In genomic region chr5:146607663-146608315, GRCh38 we compare ENCODE assay signal across 22 cellular contexts.
DNase-seq lines count a peak whose midpoint lies in the region; ATAC-seq, FAIRE-seq and TF ChIP-seq lines count a peak whose summit lies in the region.
"Had no signal": no experiment of that assay in that cellular context is flagged by ENCODE, and none has a peak within 500 bp of the region (broad histone marks: within the 10 kb centered on the region; RNA-seq: fewer than 3 reads in every experiment).

No MANE protein-coding gene starts in this region.

- TF ChIP-seq EP300 in K562 (IDR thresholded peaks at IDR 0.05; ENCODE audit: low read length), result no peak
- TF ChIP-seq EP300 in neural cell (conservative IDR thresholded peaks at IDR 0.05; ENCODE audit: poor library complexity, severe bottlenecking), result no peak

- H2AFZ ChIP-seq in PC-3 (ENCODE audit: low read length), result no peak overlapping the region
- H2AFZ ChIP-seq in K562 (ENCODE audit: low read depth, low read length), result no peak overlapping the region
- H2AFZ ChIP-seq in neural cell (ENCODE audit: low read depth, low read length), result no peak overlapping the region

- H3K4me3 ChIP-seq in PC-3 (ENCODE audit: low read length) (no peak overlapping the region), K562 (no peak overlapping the region), neural cell (ENCODE audit: low read length) (no peak overlapping the region)
- H3K4me3 ChIP-seq: Peyer's patch had no signal

- H3F3A ChIP-seq in PC-3 (ENCODE audit: low read length, unreplicated experiment) (no peaks in the 10 kb centered on the region), neural cell (ENCODE audit: insufficient read depth, low read length, poor library complexity, severe bottlenecking) (no peaks in the 10 kb centered on the region)

- TF ChIP-seq CTCF in PC-3 (conservative IDR thresholded peaks at IDR 0.05; ENCODE audit: low read depth, low read length) (no peak), K562 (IDR thresholded peaks at IDR 0.05 in 2 of 3, conservative IDR thresholded peaks at IDR 0.05 in 1 of 3; ENCODE audit: insufficient read depth in 2 of 3, low read depth in 1 of 3, low read length in 3 of 3) (no peak), neural cell (IDR thresholded peaks at IDR 0.05; ENCODE audit: poor library complexity, severe bottlenecking) (no peak)

- no peak for TF ChIP-seq POLR2A in K562 (conservative IDR thresholded peaks at IDR 0.05)

- ATAC-seq in PC-3, result no peak
- ATAC-seq in K562, result no peak
- ATAC-seq in activated naive CD4-positive, alpha-beta T cell treated with anti-CD3 and anti-CD28 coated beads, Interleukin-2, amount 50 U/mL, for 72 hours, result no peak
- ATAC-seq in left lobe of liver, result no peak

- BruUV-seq in PC-3 (replicated peaks; lab: Mats Ljungman, UMichigan), result no TSS peak
- BruUV-seq in K562 (replicated peaks; lab: Mats Ljungman, UMichigan), result no TSS peak

- no peaks in the 10 kb centered on the region for H3K9me1 ChIP-seq in K562 (ENCODE audit: control insufficient read depth, insufficient read depth, low read length)

- no peak overlapping the region for H3K27ac ChIP-seq in PC-3 (ENCODE audit: low read length)
- H3K27ac ChIP-seq in K562 (ENCODE audit: extremely low read depth, low read depth, low read length), result no peak overlapping the region
- peak overlapping the region; percentile 62 for H3K27ac ChIP-seq in neural cell (ENCODE audit: low read length)
- H3K27ac ChIP-seq: Peyer's patch had no signal

- POLR2A ChIA-PET in PC-3 (lab: Charles Lee; ENCODE audit: unreplicated experiment), result no interaction called here
- POLR2A ChIA-PET in K562 (lab: Yijun Ruan, JAX), result no interaction called here

- peaks cover 60% of the 10 kb centered on the region for H3K27me3 ChIP-seq in PC-3 (ENCODE audit: low read length)
- H3K27me3 ChIP-seq in K562 (ENCODE audit: control insufficient read depth in 2 of 2, insufficient read depth in 2 of 2, low read length in 2 of 2), result no peaks in the 10 kb centered on the region
- H3K27me3 ChIP-seq in neural cell (ENCODE audit: insufficient read depth, low read depth, low read length), result no peaks in the 10 kb centered on the region
- H3K27me3 ChIP-seq: Peyer's patch had no signal

- H3K9ac ChIP-seq in PC-3 (ENCODE audit: low read length) (no peak overlapping the region), K562 (ENCODE audit: insufficient read depth in 1 of 2, low read depth in 2 of 2, low read length in 2 of 2) (no peak overlapping the region), neural cell (ENCODE audit: low read length) (no peak overlapping the region)

- H3K4me2 ChIP-seq in PC-3 (ENCODE audit: low read length) (no peak overlapping the region), K562 (ENCODE audit: insufficient read depth, low read length) (no peak overlapping the region), neural cell (ENCODE audit: low read length) (no peak overlapping the region)

- in situ Hi-C loops in K562 (cut with MboI), result loop anchor here (5.0 kb wide), 1 partner anchor 1035 kb away; no protein-coding TSS in a partner anchor
- in situ Hi-C loops in ACHN (cut with HindIII; ENCODE audit: low pct_ligation_motif_present, low pct_unique_long_range_greater_than_20kb, low sequenced_read_pairs), result no loop called here

- H3K36me3 Mint-ChIP-seq in activated naive CD4-positive, alpha-beta T cell treated with anti-CD3 and anti-CD28 coated beads, Interleukin-2, amount 50 U/mL, for 72 hours, result peaks cover 0 to 4% of the 10 kb centered on the region in 2 donors
- H3K36me3 Mint-ChIP-seq: IgD-negative memory B cell had no signal

- no peak overlapping the region for H3K27ac Mint-ChIP-seq in activated naive CD4-positive, alpha-beta T cell treated with anti-CD3 and anti-CD28 coated beads, Interleukin-2, amount 50 U/mL, for 72 hours
- H3K27ac Mint-ChIP-seq: CD4-positive, CD25-positive, alpha-beta regulatory T cell; IgD-negative memory B cell had no signal

- H3K4me1 ChIP-seq in PC-3 (ENCODE audit: insufficient read depth, low read length) (no peaks in the 10 kb centered on the region), K562 (replicated peaks in 1 of 2; ENCODE audit: control insufficient read depth in 2 of 2, insufficient read depth in 2 of 2, low read length in 2 of 2) (no peaks in the 10 kb centered on the region)
- H3K4me1 ChIP-seq: Peyer's patch had no signal

- H3K9me2 ChIP-seq in PC-3 (replicated peaks; ENCODE audit: low read length), result no peaks in the 10 kb centered on the region
- H3K9me2 ChIP-seq in neural cell (ENCODE audit: insufficient read depth, low read length), result no peaks in the 10 kb centered on the region

- TF ChIP-seq RAD21 in K562 (CRISPR knock-in tag; conservative IDR thresholded peaks at IDR 0.05 in 1 of 2, IDR thresholded peaks at IDR 0.05 in 1 of 2) (no peak), neural cell (conservative IDR thresholded peaks at IDR 0.05) (no peak)

- H3K9me3 Mint-ChIP-seq in activated naive CD4-positive, alpha-beta T cell treated with anti-CD3 and anti-CD28 coated beads, Interleukin-2, amount 50 U/mL, for 72 hours, result peaks cover 0 to 4% of the 10 kb centered on the region in 2 donors

- no peak for FAIRE-seq in K562 (lab: Jason Lieb, UNC)
- FAIRE-seq: G401.6, GM12892, GM18507, H1 had no signal

- H3K9me3 ChIP-seq in PC-3 (ENCODE audit: low read length), result no peaks in the 10 kb centered on the region
- no peaks in the 10 kb centered on the region for H3K9me3 ChIP-seq in K562 (replicated peaks; ENCODE audit: control insufficient read depth, insufficient read depth, low read depth, low read length)
- no peaks in the 10 kb centered on the region for H3K9me3 ChIP-seq in neural cell (ENCODE audit: low read length)
- H3K9me3 ChIP-seq: Peyer's patch had no signal

- CTCF ChIA-PET in PC-3 (lab: Charles Lee), result no interaction called here
- CTCF ChIA-PET in K562 (lab: Yijun Ruan, JAX; ENCODE audit: low intra/inter-chr PET ratio), result no interaction called here

- H3K79me2 ChIP-seq in PC-3 (ENCODE audit: low read length) (no peaks in the 10 kb centered on the region), K562 (ENCODE audit: control insufficient read depth, insufficient read depth, low read length) (no peaks in the 10 kb centered on the region), neural cell (replicated peaks; ENCODE audit: insufficient read depth, low read length) (no peaks in the 10 kb centered on the region)

- DNase-seq in EL (peak; percentile 20), PC-3 (peak; percentile 22), K562 (ENCODE audit: extremely low read depth in 1 of 4, low spot score in 3 of 4) (no peak), left lobe of liver (ENCODE audit: low spot score) (no peak), ACHN (no peak), NCI-H345 treated with DMSO at 0.1 percent for 48 hours (lab: John Stamatoyannopoulos, UW; ENCODE audit: unreplicated experiment) (no peak)
- DNase-seq in activated naive CD4-positive, alpha-beta T cell treated with anti-CD3 and anti-CD28 coated beads, Interleukin-2, amount 50 U/mL, for 72 hours (ENCODE audit: low spot score in 2 of 2), result no peak
- DNase-seq: CD4-positive, CD25-positive, alpha-beta regulatory T cell; DND-41; Karpas-422; MM.1S; NCI-H1048; NCI-H1417 treated with DMSO at 0.1 percent for 48 hours; NCI-H1930; NCI-H82; Peyer's patch had no signal

- H4K20me1 ChIP-seq in PC-3 (ENCODE audit: low read length), result no peaks in the 10 kb centered on the region
- no peaks in the 10 kb centered on the region; the same call in 1 of the 2 replicates for H4K20me1 ChIP-seq in K562 (replicated peaks; ENCODE audit: control insufficient read depth, insufficient read depth, low read length)
- H4K20me1 ChIP-seq in neural cell (ENCODE audit: insufficient read depth), result no peaks in the 10 kb centered on the region

- no peaks in the 10 kb centered on the region for H3K36me3 ChIP-seq in PC-3 (ENCODE audit: low read depth, low read length)
- H3K36me3 ChIP-seq in K562 (ENCODE audit: control insufficient read depth, insufficient read depth, low read length), result no peaks in the 10 kb centered on the region
- H3K36me3 ChIP-seq in neural cell (ENCODE audit: insufficient read depth, low read length), result no peaks in the 10 kb centered on the region
- H3K36me3 ChIP-seq: Peyer's patch had no signal

- intact Hi-C loops in PC-3 (cut with micrococcal nuclease) (no loop called here), K562 (cut with micrococcal nuclease) (no loop called here)

TF ChIP-seq in K562, 482 proteins besides CTCF, POLR2A, EP300 and RAD21 (continues in another document):
- no peak for TF ChIP-seq TAF1 (IDR thresholded peaks at IDR 0.05; ENCODE audit: control insufficient read depth, extremely low read depth, insufficient read depth, low read length, severe bottlenecking)
- no peak for TF ChIP-seq BMI1 (IDR thresholded peaks at IDR 0.05; ENCODE audit: low read length)
- no peak for TF ChIP-seq ASH1L (IDR thresholded peaks at IDR 0.05; ENCODE audit: borderline replicate concordance, low read depth, partially characterized antibody)
- peak; percentile 49 for TF ChIP-seq NFIC (IDR thresholded peaks at IDR 0.05)

TF ChIP-seq in neural cell, 6 proteins besides CTCF, POLR2A, EP300 and RAD21 (continues in another document):
- no peak for TF ChIP-seq POLR2AphosphoS5 (IDR thresholded peaks at IDR 0.05)
- TF ChIP-seq, protein P1, sequence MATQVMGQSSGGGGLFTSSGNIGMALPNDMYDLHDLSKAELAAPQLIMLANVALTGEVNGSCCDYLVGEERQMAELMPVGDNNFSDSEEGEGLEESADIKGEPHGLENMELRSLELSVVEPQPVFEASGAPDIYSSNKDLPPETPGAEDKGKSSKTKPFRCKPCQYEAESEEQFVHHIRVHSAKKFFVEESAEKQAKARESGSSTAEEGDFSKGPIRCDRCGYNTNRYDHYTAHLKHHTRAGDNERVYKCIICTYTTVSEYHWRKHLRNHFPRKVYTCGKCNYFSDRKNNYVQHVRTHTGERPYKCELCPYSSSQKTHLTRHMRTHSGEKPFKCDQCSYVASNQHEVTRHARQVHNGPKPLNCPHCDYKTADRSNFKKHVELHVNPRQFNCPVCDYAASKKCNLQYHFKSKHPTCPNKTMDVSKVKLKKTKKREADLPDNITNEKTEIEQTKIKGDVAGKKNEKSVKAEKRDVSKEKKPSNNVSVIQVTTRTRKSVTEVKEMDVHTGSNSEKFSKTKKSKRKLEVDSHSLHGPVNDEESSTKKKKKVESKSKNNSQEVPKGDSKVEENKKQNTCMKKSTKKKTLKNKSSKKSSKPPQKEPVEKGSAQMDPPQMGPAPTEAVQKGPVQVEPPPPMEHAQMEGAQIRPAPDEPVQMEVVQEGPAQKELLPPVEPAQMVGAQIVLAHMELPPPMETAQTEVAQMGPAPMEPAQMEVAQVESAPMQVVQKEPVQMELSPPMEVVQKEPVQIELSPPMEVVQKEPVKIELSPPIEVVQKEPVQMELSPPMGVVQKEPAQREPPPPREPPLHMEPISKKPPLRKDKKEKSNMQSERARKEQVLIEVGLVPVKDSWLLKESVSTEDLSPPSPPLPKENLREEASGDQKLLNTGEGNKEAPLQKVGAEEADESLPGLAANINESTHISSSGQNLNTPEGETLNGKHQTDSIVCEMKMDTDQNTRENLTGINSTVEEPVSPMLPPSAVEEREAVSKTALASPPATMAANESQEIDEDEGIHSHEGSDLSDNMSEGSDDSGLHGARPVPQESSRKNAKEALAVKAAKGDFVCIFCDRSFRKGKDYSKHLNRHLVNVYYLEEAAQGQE (IDR thresholded peaks at IDR 0.05; ENCODE audit: borderline replicate concordance), result no peak
- no peak for TF ChIP-seq EZH2 (IDR thresholded peaks at IDR 0.05; ENCODE audit: borderline replicate concordance, insufficient read depth, low read length, poor library complexity, severe bottlenecking)
- TF ChIP-seq SMC3 (conservative IDR thresholded peaks at IDR 0.05; ENCODE audit: poor library complexity), result no peak
- no peak for TF ChIP-seq TAF1 (IDR thresholded peaks at IDR 0.05; ENCODE audit: low read depth)

Comparison
In these comparisons a context has a peak if more than half of its experiments do, and no peak if none do; other contexts are left out.
1. DNase-seq: peak in EL (single experiment) and PC-3 (single experiment); none in K562 (0 of 4), activated naive CD4-positive, alpha-beta T cell treated with anti-CD3 and anti-CD28 coated beads, Interleukin-2, amount 50 U/mL, for 72 hours (0 of 2), left lobe of liver (single experiment), ACHN (single experiment) and NCI-H345 treated with DMSO at 0.1 percent for 48 hours (single experiment).